ENCODE assay signal across 1 cellular context in the genomic region with DNA sequence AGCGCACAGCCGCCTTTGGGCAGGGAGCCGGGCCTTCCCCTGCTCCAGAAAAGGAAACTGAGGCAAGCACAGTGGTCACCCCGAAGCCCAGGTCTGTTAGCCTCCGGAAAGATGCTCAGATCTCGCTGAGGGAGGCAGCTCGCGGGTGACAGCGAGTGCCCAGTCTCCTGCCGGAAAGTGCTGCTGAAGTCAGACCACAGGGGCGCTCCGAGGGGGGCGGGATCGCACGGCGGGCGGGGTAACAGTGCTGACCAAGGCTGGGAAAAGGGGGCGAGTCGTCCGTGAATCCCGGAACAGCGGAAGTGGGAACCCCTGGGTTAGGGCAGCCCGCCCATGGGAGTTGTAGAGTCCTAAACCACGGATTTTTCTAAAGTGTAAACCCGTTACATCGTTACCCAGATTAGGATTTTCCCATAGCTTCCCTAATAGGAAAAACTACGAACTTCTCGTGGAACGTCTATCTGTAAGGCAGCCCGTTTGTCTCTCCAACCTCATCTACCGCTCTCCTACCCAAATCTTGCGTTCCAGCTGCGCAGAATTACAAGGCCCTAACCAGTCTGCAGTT.
TF ChIP-seq lines count a peak whose summit lies in the region.

No MANE protein-coding gene starts in this region.

TF ChIP-seq in HepG2, 621 proteins besides CTCF, POLR2A, EP300 and RAD21 (continued from another document):
- TF ChIP-seq, protein P1, sequence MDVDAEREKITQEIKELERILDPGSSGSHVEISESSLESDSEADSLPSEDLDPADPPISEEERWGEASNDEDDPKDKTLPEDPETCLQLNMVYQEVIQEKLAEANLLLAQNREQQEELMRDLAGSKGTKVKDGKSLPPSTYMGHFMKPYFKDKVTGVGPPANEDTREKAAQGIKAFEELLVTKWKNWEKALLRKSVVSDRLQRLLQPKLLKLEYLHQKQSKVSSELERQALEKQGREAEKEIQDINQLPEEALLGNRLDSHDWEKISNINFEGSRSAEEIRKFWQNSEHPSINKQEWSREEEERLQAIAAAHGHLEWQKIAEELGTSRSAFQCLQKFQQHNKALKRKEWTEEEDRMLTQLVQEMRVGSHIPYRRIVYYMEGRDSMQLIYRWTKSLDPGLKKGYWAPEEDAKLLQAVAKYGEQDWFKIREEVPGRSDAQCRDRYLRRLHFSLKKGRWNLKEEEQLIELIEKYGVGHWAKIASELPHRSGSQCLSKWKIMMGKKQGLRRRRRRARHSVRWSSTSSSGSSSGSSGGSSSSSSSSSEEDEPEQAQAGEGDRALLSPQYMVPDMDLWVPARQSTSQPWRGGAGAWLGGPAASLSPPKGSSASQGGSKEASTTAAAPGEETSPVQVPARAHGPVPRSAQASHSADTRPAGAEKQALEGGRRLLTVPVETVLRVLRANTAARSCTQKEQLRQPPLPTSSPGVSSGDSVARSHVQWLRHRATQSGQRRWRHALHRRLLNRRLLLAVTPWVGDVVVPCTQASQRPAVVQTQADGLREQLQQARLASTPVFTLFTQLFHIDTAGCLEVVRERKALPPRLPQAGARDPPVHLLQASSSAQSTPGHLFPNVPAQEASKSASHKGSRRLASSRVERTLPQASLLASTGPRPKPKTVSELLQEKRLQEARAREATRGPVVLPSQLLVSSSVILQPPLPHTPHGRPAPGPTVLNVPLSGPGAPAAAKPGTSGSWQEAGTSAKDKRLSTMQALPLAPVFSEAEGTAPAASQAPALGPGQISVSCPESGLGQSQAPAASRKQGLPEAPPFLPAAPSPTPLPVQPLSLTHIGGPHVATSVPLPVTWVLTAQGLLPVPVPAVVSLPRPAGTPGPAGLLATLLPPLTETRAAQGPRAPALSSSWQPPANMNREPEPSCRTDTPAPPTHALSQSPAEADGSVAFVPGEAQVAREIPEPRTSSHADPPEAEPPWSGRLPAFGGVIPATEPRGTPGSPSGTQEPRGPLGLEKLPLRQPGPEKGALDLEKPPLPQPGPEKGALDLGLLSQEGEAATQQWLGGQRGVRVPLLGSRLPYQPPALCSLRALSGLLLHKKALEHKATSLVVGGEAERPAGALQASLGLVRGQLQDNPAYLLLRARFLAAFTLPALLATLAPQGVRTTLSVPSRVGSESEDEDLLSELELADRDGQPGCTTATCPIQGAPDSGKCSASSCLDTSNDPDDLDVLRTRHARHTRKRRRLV (CRISPR knock-in tag; IDR thresholded peaks at IDR 0.05): no peak; the same call in 1 of the 2 replicates
- TF ChIP-seq TBL1XR1 (IDR thresholded peaks at IDR 0.05; ENCODE audit: borderline replicate concordance, low read length, partially characterized antibody): no peak
- no peak for TF ChIP-seq PAWR (CRISPR knock-in tag; IDR thresholded peaks at IDR 0.05; ENCODE audit: borderline replicate concordance)
- TF ChIP-seq ZNF17 (CRISPR knock-in tag; IDR thresholded peaks at IDR 0.05): no peak
- TF ChIP-seq, protein P2, sequence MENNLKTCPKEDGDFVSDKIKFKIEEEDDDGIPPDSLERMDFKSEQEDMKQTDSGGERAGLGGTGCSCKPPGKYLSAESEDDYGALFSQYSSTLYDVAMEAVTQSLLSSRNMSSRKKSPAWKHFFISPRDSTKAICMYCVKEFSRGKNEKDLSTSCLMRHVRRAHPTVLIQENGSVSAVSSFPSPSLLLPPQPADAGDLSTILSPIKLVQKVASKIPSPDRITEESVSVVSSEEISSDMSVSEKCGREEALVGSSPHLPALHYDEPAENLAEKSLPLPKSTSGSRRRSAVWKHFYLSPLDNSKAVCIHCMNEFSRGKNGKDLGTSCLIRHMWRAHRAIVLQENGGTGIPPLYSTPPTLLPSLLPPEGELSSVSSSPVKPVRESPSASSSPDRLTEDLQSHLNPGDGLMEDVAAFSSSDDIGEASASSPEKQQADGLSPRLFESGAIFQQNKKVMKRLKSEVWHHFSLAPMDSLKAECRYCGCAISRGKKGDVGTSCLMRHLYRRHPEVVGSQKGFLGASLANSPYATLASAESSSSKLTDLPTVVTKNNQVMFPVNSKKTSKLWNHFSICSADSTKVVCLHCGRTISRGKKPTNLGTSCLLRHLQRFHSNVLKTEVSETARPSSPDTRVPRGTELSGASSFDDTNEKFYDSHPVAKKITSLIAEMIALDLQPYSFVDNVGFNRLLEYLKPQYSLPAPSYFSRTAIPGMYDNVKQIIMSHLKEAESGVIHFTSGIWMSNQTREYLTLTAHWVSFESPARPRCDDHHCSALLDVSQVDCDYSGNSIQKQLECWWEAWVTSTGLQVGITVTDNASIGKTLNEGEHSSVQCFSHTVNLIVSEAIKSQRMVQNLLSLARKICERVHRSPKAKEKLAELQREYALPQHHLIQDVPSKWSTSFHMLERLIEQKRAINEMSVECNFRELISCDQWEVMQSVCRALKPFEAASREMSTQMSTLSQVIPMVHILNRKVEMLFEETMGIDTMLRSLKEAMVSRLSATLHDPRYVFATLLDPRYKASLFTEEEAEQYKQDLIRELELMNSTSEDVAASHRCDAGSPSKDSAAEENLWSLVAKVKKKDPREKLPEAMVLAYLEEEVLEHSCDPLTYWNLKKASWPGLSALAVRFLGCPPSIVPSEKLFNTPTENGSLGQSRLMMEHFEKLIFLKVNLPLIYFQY (CRISPR knock-in tag; IDR thresholded peaks at IDR 0.05; ENCODE audit: borderline replicate concordance): no peak
- TF ChIP-seq KDM6A (CRISPR knock-in tag; IDR thresholded peaks at IDR 0.05; ENCODE audit: low read depth): no peak
- TF ChIP-seq, protein P3, sequence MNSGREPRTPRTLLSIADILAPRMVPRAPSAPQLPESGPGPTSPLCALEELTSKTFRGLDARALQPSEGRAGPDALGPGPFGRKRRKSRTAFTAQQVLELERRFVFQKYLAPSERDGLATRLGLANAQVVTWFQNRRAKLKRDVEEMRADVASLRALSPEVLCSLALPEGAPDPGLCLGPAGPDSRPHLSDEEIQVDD (CRISPR knock-in tag; IDR thresholded peaks at IDR 0.05; ENCODE audit: borderline replicate concordance): no peak
- TF ChIP-seq U2AF1 (optimal IDR thresholded peaks at IDR 0.05; ENCODE audit: low read depth, low read length): no peak
- no peak for TF ChIP-seq HNRNPL (IDR thresholded peaks at IDR 0.05; ENCODE audit: low read depth, low read length)
- TF ChIP-seq NFATC3 (CRISPR knock-in tag; IDR thresholded peaks at IDR 0.05): no peak
- no peak; the same call in 1 of the 2 replicates for TF ChIP-seq SALL1 (CRISPR knock-in tag; IDR thresholded peaks at IDR 0.05)
- TF ChIP-seq ZC3H4 (CRISPR knock-in tag; IDR thresholded peaks at IDR 0.05; ENCODE audit: borderline replicate concordance): no peak
- TF ChIP-seq ZFP36L1 (CRISPR knock-in tag; IDR thresholded peaks at IDR 0.05): no peak
- TF ChIP-seq ZNF605 (CRISPR knock-in tag; IDR thresholded peaks at IDR 0.05): no peak
- TF ChIP-seq, protein P4, sequence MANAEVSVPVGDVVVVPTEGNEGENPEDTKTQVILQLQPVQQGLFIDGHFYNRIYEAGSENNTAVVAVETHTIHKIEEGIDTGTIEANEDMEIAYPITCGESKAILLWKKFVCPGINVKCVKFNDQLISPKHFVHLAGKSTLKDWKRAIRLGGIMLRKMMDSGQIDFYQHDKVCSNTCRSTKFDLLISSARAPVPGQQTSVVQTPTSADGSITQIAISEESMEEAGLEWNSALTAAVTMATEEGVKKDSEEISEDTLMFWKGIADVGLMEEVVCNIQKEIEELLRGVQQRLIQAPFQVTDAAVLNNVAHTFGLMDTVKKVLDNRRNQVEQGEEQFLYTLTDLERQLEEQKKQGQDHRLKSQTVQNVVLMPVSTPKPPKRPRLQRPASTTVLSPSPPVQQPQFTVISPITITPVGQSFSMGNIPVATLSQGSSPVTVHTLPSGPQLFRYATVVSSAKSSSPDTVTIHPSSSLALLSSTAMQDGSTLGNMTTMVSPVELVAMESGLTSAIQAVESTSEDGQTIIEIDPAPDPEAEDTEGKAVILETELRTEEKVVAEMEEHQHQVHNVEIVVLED (CRISPR knock-in tag; IDR thresholded peaks at IDR 0.05; ENCODE audit: borderline replicate concordance): no peak
- TF ChIP-seq KLF11 (CRISPR knock-in tag; IDR thresholded peaks at IDR 0.05): no peak
- TF ChIP-seq ATRX (CRISPR knock-in tag; IDR thresholded peaks at IDR 0.05; ENCODE audit: borderline replicate concordance): no peak
- no peak for TF ChIP-seq HMG20A (CRISPR knock-in tag; IDR thresholded peaks at IDR 0.05; ENCODE audit: borderline replicate concordance)
- no peak for TF ChIP-seq ZNF205 (CRISPR knock-in tag; IDR thresholded peaks at IDR 0.05)
- TF ChIP-seq, protein P5, sequence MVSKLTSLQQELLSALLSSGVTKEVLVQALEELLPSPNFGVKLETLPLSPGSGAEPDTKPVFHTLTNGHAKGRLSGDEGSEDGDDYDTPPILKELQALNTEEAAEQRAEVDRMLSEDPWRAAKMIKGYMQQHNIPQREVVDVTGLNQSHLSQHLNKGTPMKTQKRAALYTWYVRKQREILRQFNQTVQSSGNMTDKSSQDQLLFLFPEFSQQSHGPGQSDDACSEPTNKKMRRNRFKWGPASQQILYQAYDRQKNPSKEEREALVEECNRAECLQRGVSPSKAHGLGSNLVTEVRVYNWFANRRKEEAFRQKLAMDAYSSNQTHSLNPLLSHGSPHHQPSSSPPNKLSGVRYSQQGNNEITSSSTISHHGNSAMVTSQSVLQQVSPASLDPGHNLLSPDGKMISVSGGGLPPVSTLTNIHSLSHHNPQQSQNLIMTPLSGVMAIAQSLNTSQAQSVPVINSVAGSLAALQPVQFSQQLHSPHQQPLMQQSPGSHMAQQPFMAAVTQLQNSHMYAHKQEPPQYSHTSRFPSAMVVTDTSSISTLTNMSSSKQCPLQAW (CRISPR knock-in tag; IDR thresholded peaks at IDR 0.05): no peak
- TF ChIP-seq FOXJ3 (CRISPR knock-in tag; IDR thresholded peaks at IDR 0.05; ENCODE audit: borderline replicate concordance): peak; percentile 24; the same call in 1 of the 2 replicates
TF ChIP-seq in HepG2: peak in this region for 102.
